22 cellular contexts compared by ENCODE assay signal in genomic region chr10:49649936-49650723, GRCh38. TPM values are rescaled to one million over a fixed set of nuclear protein-coding genes. Genes with fewer than 3 reads are reported as not detected.
DNase-seq lines count a peak whose midpoint lies in the region; ATAC-seq and TF ChIP-seq lines count a peak whose summit lies in the region.
"Had no signal": no experiment of that assay in that cellular context is flagged by ENCODE, and none has a peak within 500 bp of the region (broad histone marks: within the 10 kb centered on the region; RNA-seq: fewer than 3 reads in every experiment).

No MANE protein-coding gene starts in this region.

- H3K9me2 ChIP-seq in GM23338 (ENCODE audit: insufficient read depth), result no peaks in the 10 kb centered on the region

- no peaks in the 10 kb centered on the region for H3F3A ChIP-seq in GM23338 (replicated peaks; ENCODE audit: low read depth)

- peak; percentile 55 for ATAC-seq in DND-41 (ENCODE audit: insufficient read depth, low read depth)
- ATAC-seq in GM23338, result no peak
- ATAC-seq: HepG2 had no signal

- WGBS in mesendoderm (ENCODE audit: extremely low coverage, insufficient coverage, low lambda C conversion rate), result no CpG with 5 or more reads among the region's 8 CpGs

- TF ChIP-seq CTCF in DND-41 (IDR thresholded peaks at IDR 0.05; ENCODE audit: borderline replicate concordance, extremely low read depth, low read length, poor library complexity, severe bottlenecking) (no peak), GM23338 (conservative IDR thresholded peaks at IDR 0.05; ENCODE audit: low read depth in 2 of 2) (no peak)

- peaks cover 47% of the 10 kb centered on the region for H3K4me1 ChIP-seq in DND-41 (ENCODE audit: insufficient read depth, low read length)
- H3K4me1 ChIP-seq in GM23338 (ENCODE audit: insufficient read depth), result peaks cover 5% of the 10 kb centered on the region; the same call in 1 of the 2 replicates
- no peaks in the 10 kb centered on the region for H3K4me1 ChIP-seq in mesendoderm (ENCODE audit: control insufficient read depth, low read depth, low read length)
- H3K4me1 ChIP-seq: transverse colon had no signal

- H3K4me3 ChIP-seq in DND-41 (ENCODE audit: low read depth in 1 of 2, low read length in 2 of 2), result peak overlapping the region in 1 of 2 experiments; percentile 14; a peak in 2 of 4 replicates
- no peak overlapping the region for H3K4me3 ChIP-seq in GM23338
- no peak overlapping the region for H3K4me3 ChIP-seq in mesendoderm (ENCODE audit: low read length)
- H3K4me3 ChIP-seq: transverse colon had no signal

- H3K79me2 ChIP-seq in DND-41 (ENCODE audit: insufficient read depth, low read length) (no peaks in the 10 kb centered on the region), GM23338 (replicated peaks; ENCODE audit: insufficient read depth) (no peaks in the 10 kb centered on the region), mesendoderm (ENCODE audit: control insufficient read depth, insufficient read depth, low read length) (no peaks in the 10 kb centered on the region)

- H3K4me3 Mint-ChIP-seq in GM23338, result no peak overlapping the region; the same call in 2 of the 3 replicates
- H3K4me3 Mint-ChIP-seq in T-helper 2 cell treated with Interferon-gamma antibody and Interleukin-4, amounts not matched to agents 5 μg/mL and 100 μg/mL, for 36 hours, result no peak overlapping the region
- H3K4me3 Mint-ChIP-seq: brain; mesothelial cell of epicardium; natural killer cell treated with Interleukin-12 subunit alpha and Interleukin-12 subunit beta and Interleukin-15 and Interleukin-18, amount 100 ng/mL, for 72 hours had no signal

- no peaks in the 10 kb centered on the region for H3K9me3 Mint-ChIP-seq in GM23338
- no peaks in the 10 kb centered on the region for H3K9me3 Mint-ChIP-seq in T-helper 2 cell treated with Interferon-gamma antibody and Interleukin-4, amounts not matched to agents 5 μg/mL and 100 μg/mL, for 36 hours
- H3K9me3 Mint-ChIP-seq: activated T-cell treated with anti-CD3 and anti-CD28 coated beads, Interleukin-2, amount 50 U/mL, for 72 hours; brain; mesothelial cell of epicardium; natural killer cell treated with Interleukin-12 subunit alpha and Interleukin-12 subunit beta and Interleukin-15 and Interleukin-18, amount 100 ng/mL, for 72 hours had no signal

- peak; percentile 74 for DNase-seq in DND-41
- no peak for DNase-seq in GM23338 (ENCODE audit: low spot score)
- DNase-seq in T-helper 2 cell treated with Interferon-gamma antibody and Interleukin-4, amounts not matched to agents 5 μg/mL and 100 μg/mL, for 36 hours (ENCODE audit: low spot score), result no peak
- DNase-seq in mesenteric fat pad (ENCODE audit: low spot score), result peak; percentile 49
- DNase-seq in GF-D8 (lab: John Stamatoyannopoulos, UW), result no peak
- DNase-seq in mesendoderm, result no peak
- DNase-seq in NCI-H2227 (lab: John Stamatoyannopoulos, UW; ENCODE audit: unreplicated experiment), result no peak
- DNase-seq: DMS79 treated with DMSO at 0.1 percent for 48 hours; NCI-H146; NCI-H2171; NCI-H748 treated with DMSO at 0.1 percent for 48 hours; OCI-M1; Right ventricle myocardium superior; stimulated activated naive CD4-positive, alpha-beta T cell; transverse colon had no signal

- no peak overlapping the region for H2BK120ac ChIP-seq in mesendoderm (ENCODE audit: low read depth, low read length)

- no peaks in the 10 kb centered on the region for H3K36me3 Mint-ChIP-seq in GM23338 (ENCODE audit: low read depth)
- no peaks in the 10 kb centered on the region for H3K36me3 Mint-ChIP-seq in T-helper 2 cell treated with Interferon-gamma antibody and Interleukin-4, amounts not matched to agents 5 μg/mL and 100 μg/mL, for 36 hours (ENCODE audit: low read depth)
- H3K36me3 Mint-ChIP-seq: brain; mesothelial cell of epicardium; natural killer cell treated with Interleukin-12 subunit alpha and Interleukin-12 subunit beta and Interleukin-15 and Interleukin-18, amount 100 ng/mL, for 72 hours had no signal

- H3K27ac Mint-ChIP-seq in GM23338, result no peak overlapping the region
- H3K27ac Mint-ChIP-seq in T-helper 2 cell treated with Interferon-gamma antibody and Interleukin-4, amounts not matched to agents 5 μg/mL and 100 μg/mL, for 36 hours, result peak overlapping the region; percentile 52
- H3K27ac Mint-ChIP-seq: activated T-cell treated with anti-CD3 and anti-CD28 coated beads, Interleukin-2, amount 50 U/mL, for 72 hours; brain; mesothelial cell of epicardium; natural killer cell treated with Interleukin-12 subunit alpha and Interleukin-12 subunit beta and Interleukin-15 and Interleukin-18, amount 100 ng/mL, for 72 hours had no signal

- H3K4me1 Mint-ChIP-seq in GM23338, result peaks cover 16% of the 10 kb centered on the region
- H3K4me1 Mint-ChIP-seq in T-helper 2 cell treated with Interferon-gamma antibody and Interleukin-4, amounts not matched to agents 5 μg/mL and 100 μg/mL, for 36 hours (ENCODE audit: low read depth), result peaks cover 13% of the 10 kb centered on the region
- H3K4me1 Mint-ChIP-seq: brain, mesothelial cell of epicardium had no signal

- peak overlapping the region; percentile 46 for H3K4me2 ChIP-seq in DND-41 (ENCODE audit: insufficient read depth, low read length)
- 0 out of 2 replicates have a peak overlapping the region, but pooled peaks have one; percentile 45 for H3K4me2 ChIP-seq in GM23338
- H3K4me2 ChIP-seq in mesendoderm (ENCODE audit: low read length), result no peak overlapping the region

- H3K27me3 ChIP-seq in DND-41 (ENCODE audit: insufficient read depth, low read length, poor library complexity) (no peaks in the 10 kb centered on the region), GM23338 (ENCODE audit: insufficient read depth) (no peaks in the 10 kb centered on the region), mesendoderm (ENCODE audit: insufficient read depth, low read length, poor library complexity) (no peaks in the 10 kb centered on the region)
- H3K27me3 ChIP-seq: transverse colon had no signal

- peak overlapping the region; percentile 46 for H3K9ac ChIP-seq in DND-41 (ENCODE audit: low read depth, low read length)
- H3K9ac ChIP-seq in mesendoderm (ENCODE audit: low read length), result no peak overlapping the region

- H3K18ac ChIP-seq in mesendoderm (ENCODE audit: low read length), result no peak overlapping the region

- no peaks in the 10 kb centered on the region for H3K79me1 ChIP-seq in mesendoderm (ENCODE audit: low read length)

- no peak overlapping the region for H3K56ac ChIP-seq in mesendoderm (ENCODE audit: low read length)

- H2AK5ac ChIP-seq in mesendoderm (ENCODE audit: low read length), result no peak overlapping the region

- H3K36me3 ChIP-seq in DND-41 (ENCODE audit: insufficient read depth, low read length) (no peaks in the 10 kb centered on the region), GM23338 (ENCODE audit: insufficient read depth) (no peaks in the 10 kb centered on the region), mesendoderm (ENCODE audit: control insufficient read depth, insufficient read depth, low read length) (no peaks in the 10 kb centered on the region)
- H3K36me3 ChIP-seq: transverse colon had no signal

- H2BK15ac ChIP-seq in mesendoderm (replicated peaks; ENCODE audit: low read depth), result no peak overlapping the region

- H4K5ac ChIP-seq in mesendoderm (ENCODE audit: low read length), result no peak overlapping the region

- H4K8ac ChIP-seq in mesendoderm (ENCODE audit: low read depth, low read length), result no peak overlapping the region

- peak overlapping the region; percentile 83 for H3K27ac ChIP-seq in DND-41 (ENCODE audit: low read length)
- H3K27ac ChIP-seq in GM23338 (ENCODE audit: low read depth), result no peak overlapping the region
- no peak overlapping the region for H3K27ac ChIP-seq in mesendoderm (ENCODE audit: low read depth, low read length)
- H3K27ac ChIP-seq: transverse colon had no signal

- H3K23ac ChIP-seq in mesendoderm (ENCODE audit: low read length), result no peak overlapping the region

- no peaks in the 10 kb centered on the region for H3K9me3 ChIP-seq in DND-41 (ENCODE audit: insufficient read depth, low read length, severe bottlenecking)
- H3K9me3 ChIP-seq: transverse colon had no signal

- no peak overlapping the region for H2BK5ac ChIP-seq in mesendoderm (ENCODE audit: low read length)

- H4K20me1 ChIP-seq in DND-41 (ENCODE audit: insufficient read depth, low read length), result no peaks in the 10 kb centered on the region
- H4K20me1 ChIP-seq in GM23338 (replicated peaks; ENCODE audit: insufficient read depth), result no peaks in the 10 kb centered on the region

- no peak overlapping the region for H3K4ac ChIP-seq in mesendoderm (ENCODE audit: low read depth, low read length)

- peaks cover 12% of the 10 kb centered on the region for H3K27me3 Mint-ChIP-seq in GM23338 (ENCODE audit: insufficient read depth, low read depth, poor library complexity)
- no peaks in the 10 kb centered on the region for H3K27me3 Mint-ChIP-seq in T-helper 2 cell treated with Interferon-gamma antibody and Interleukin-4, amounts not matched to agents 5 μg/mL and 100 μg/mL, for 36 hours (ENCODE audit: low read depth)

- H2AFZ ChIP-seq in DND-41 (ENCODE audit: low read depth, low read length) (peak overlapping the region; percentile 55), GM23338 (peak overlapping the region; percentile 23; the same call in 1 of the 2 replicates)

TF ChIP-seq in GM23338, 12 proteins besides CTCF, POLR2A, EP300 and RAD21 (continues in another document):
- no peak for TF ChIP-seq CREB1 (CRISPR knock-in tag; IDR thresholded peaks at IDR 0.05; ENCODE audit: low read depth)
- TF ChIP-seq ZNF114 (CRISPR knock-in tag; IDR thresholded peaks at IDR 0.05), result no peak
- no peak for TF ChIP-seq JUNB (IDR thresholded peaks at IDR 0.05; ENCODE audit: unreplicated experiment)

RNA-seq across cellular contexts. Expression of gene C10orf53, which starts 29.3 kb away (rescaled TPM):
- total RNA-seq in GM23338 (2014; rRNA removed; shearing (Covaris generic)), result not detected in 2 replicates
- not detected in 2 replicates for polyA plus RNA-seq in GM23338 (2016; fragmentation: Nextera tagmentation; extraction: Ambion mirVana)
- not detected for total RNA-seq in mesenteric fat pad
- not detected for polyA plus RNA-seq in mesendoderm (2013, experiment 1 of 2)
- polyA plus RNA-seq in mesendoderm (2013, experiment 2 of 2), result not detected
- total RNA-seq: activated T-cell treated with anti-CD3 and anti-CD28 coated beads, Interleukin-2, amount 50 U/mL, for 72 hours; HepG2; mesothelial cell of epicardium; natural killer cell treated with Interleukin-12 subunit alpha and Interleukin-12 subunit beta and Interleukin-15 and Interleukin-18, amount 100 ng/mL, for 72 hours; posterior vena cava; Right ventricle myocardium superior; skeletal muscle tissue; transverse colon had no signal
- polyA plus RNA-seq: HepG2 had no signal

RNA-seq across cellular contexts. Expression of gene CHAT, which starts 36.3 kb away (rescaled TPM):
- not detected in 2 replicates for total RNA-seq in GM23338 (2014; rRNA removed; shearing (Covaris generic))
- not detected in 2 replicates for polyA plus RNA-seq in GM23338 (2016; fragmentation: Nextera tagmentation; extraction: Ambion mirVana)
- total RNA-seq in mesenteric fat pad, result not detected
- polyA plus RNA-seq in mesendoderm (2013, experiment 1 of 2), result not detected
- polyA plus RNA-seq in mesendoderm (2013, experiment 2 of 2), result not detected
- total RNA-seq: HepG2; mesothelial cell of epicardium; natural killer cell treated with Interleukin-12 subunit alpha and Interleukin-12 subunit beta and Interleukin-15 and Interleukin-18, amount 100 ng/mL, for 72 hours; posterior vena cava; Right ventricle myocardium superior; skeletal muscle tissue had no signal
- polyA plus RNA-seq: HepG2 had no signal

RNA-seq across cellular contexts. Expression of gene SLC18A3, which starts 40.0 kb away (rescaled TPM):
- 0.12 TPM in 1 of 2 replicates, not detected in the other for total RNA-seq in GM23338 (2014; rRNA removed; shearing (Covaris generic))
- polyA plus RNA-seq in GM23338 (2016; fragmentation: Nextera tagmentation; extraction: Ambion mirVana), result 0.09 and 0.16 TPM in 2 replicates
- not detected for total RNA-seq in mesenteric fat pad
- 0.01 TPM for polyA plus RNA-seq in mesendoderm (2013, experiment 1 of 2)
- polyA plus RNA-seq in mesendoderm (2013, experiment 2 of 2), result 0.01 TPM
- total RNA-seq: activated T-cell treated with anti-CD3 and anti-CD28 coated beads, Interleukin-2, amount 50 U/mL, for 72 hours; HepG2; natural killer cell treated with Interleukin-12 subunit alpha and Interleukin-12 subunit beta and Interleukin-15 and Interleukin-18, amount 100 ng/mL, for 72 hours; posterior vena cava; Right ventricle myocardium superior; skeletal muscle tissue had no signal
- polyA plus RNA-seq: HepG2 had no signal

Comparison
In these comparisons a context has a peak if more than half of its experiments do, and no peak if none do; other contexts are left out.
1. DNase-seq: peak in DND-41 (single experiment) and mesenteric fat pad (single experiment); none in GM23338 (single experiment), T-helper 2 cell treated with Interferon-gamma antibody and Interleukin-4, amounts not matched to agents 5 μg/mL and 100 μg/mL, for 36 hours (single experiment), GF-D8 (single experiment), mesendoderm (single experiment) and NCI-H2227 (single experiment).